Comparison of ENCODE assay signal across 11 cellular contexts in genomic region chr2:180707867-180708205, GRCh38.
DNase-seq lines count a peak whose midpoint lies in the region; ATAC-seq and TF ChIP-seq lines count a peak whose summit lies in the region.
"Had no signal": no experiment of that assay in that cellular context is flagged by ENCODE, and none has a peak within 500 bp of the region (broad histone marks: within the 10 kb centered on the region; RNA-seq: fewer than 3 reads in every experiment).

No MANE protein-coding gene starts in this region.

- H3K9ac ChIP-seq in colonic mucosa (ENCODE audit: low read depth in 2 of 2, low read length in 2 of 2): no peak overlapping the region

- TF ChIP-seq CTCF in colonic mucosa (IDR thresholded peaks at IDR 0.05) (no peak), transverse colon (IDR thresholded peaks at IDR 0.05) (no peak), mesothelial cell of epicardium (IDR thresholded peaks at IDR 0.05; ENCODE audit: unreplicated experiment) (no peak), left lung (IDR thresholded peaks at IDR 0.05) (no peak)

- H3K27me3 Mint-ChIP-seq in mesothelial cell of epicardium (ENCODE audit: low read depth): no peaks in the 10 kb centered on the region

- no peak for TF ChIP-seq EP300 in transverse colon (IDR thresholded peaks at IDR 0.05; ENCODE audit: low read depth)

- intact Hi-C loops in colonic mucosa (cut with DNase I): no loop called here
- intact Hi-C loops in transverse colon (cut with DNase I; ENCODE audit: low total_unique reads): no loop called here
- intact Hi-C loops in left lung (cut with DNase I): no loop called here

- in situ Hi-C loops in transverse colon (cut with MboI; ENCODE audit: low pct_ligation_motif_present in 1 of 4, low pct_unique_long_range_greater_than_20kb in 1 of 4, low sequenced_read_pairs in 3 of 4): no loop called here

- H3K36me3 ChIP-seq in colonic mucosa: no peaks in the 10 kb centered on the region
- H3K36me3 ChIP-seq in transverse colon: no peaks in the 10 kb centered on the region
- no peaks in the 10 kb centered on the region for H3K36me3 ChIP-seq in left lung

- H3K27me3 ChIP-seq in colonic mucosa (no peaks in the 10 kb centered on the region), transverse colon (no peaks in the 10 kb centered on the region), left lung (no peaks in the 10 kb centered on the region)

- TF ChIP-seq POLR2A in transverse colon (IDR thresholded peaks at IDR 0.05): no peak

- ATAC-seq in GM18858 (IDR thresholded peaks at IDR 0.05; ENCODE audit: unreplicated experiment) (no peak), left lung (no peak)

- H3K4me1 ChIP-seq in colonic mucosa (no peaks in the 10 kb centered on the region), transverse colon (peaks cover 0 to 13% (median 6%) of the 10 kb centered on the region in 4 donors), left lung (no peaks in the 10 kb centered on the region)

- no peak overlapping the region for H3K4me3 Mint-ChIP-seq in mesothelial cell of epicardium
- H3K4me3 Mint-ChIP-seq: activated T-helper 1 cell treated with anti-CD3 and anti-CD28 coated beads, Interleukin-12 subunit alpha, Interleukin-12 subunit beta, Interleukin-2, Interleukin-4 antibody, amounts not matched to agents 30 ng/mL and 10 ng/mL and 1 ng/mL, durations not matched to agents 14 hours and 24 hours and 36 hours had no signal

- peaks cover 8% of the 10 kb centered on the region for H3K4me1 Mint-ChIP-seq in mesothelial cell of epicardium

- no peak overlapping the region for H3K27ac ChIP-seq in colonic mucosa
- H3K27ac ChIP-seq in transverse colon: peak overlapping the region in 1 of 4 donors; percentile 46
- H3K27ac ChIP-seq in left lung: no peak overlapping the region

- H3K9me3 ChIP-seq in colonic mucosa (no peaks in the 10 kb centered on the region), transverse colon (no peaks in the 10 kb centered on the region), left lung (peaks cover 0 to 5% of the 10 kb centered on the region in 2 donors)

- H3K4me3 ChIP-seq in colonic mucosa (no peak overlapping the region), transverse colon (no peak overlapping the region), left lung (no peak overlapping the region)

- peak; percentile 67 for DNase-seq in DMS53 (lab: John Stamatoyannopoulos, UW)
- DNase-seq in DMS53 treated with DMSO at 0.1 percent for 48 hours (lab: John Stamatoyannopoulos, UW; ENCODE audit: unreplicated experiment): no peak
- DNase-seq in NCI-H524 (lab: John Stamatoyannopoulos, UW): peak; percentile 32 to 65
- DNase-seq in colonic mucosa: peak; percentile 22
- DNase-seq in transverse colon: peak; percentile 14
- DNase-seq in mesothelial cell of epicardium (ENCODE audit: low spot score in 2 of 2, unreplicated experiment in 2 of 2): no peak
- DNase-seq in left lung: no peak
- DNase-seq: 8988T, NCI-H526 treated with DMSO at 0.1 percent for 48 hours had no signal

- H3K27ac Mint-ChIP-seq in mesothelial cell of epicardium: no peak overlapping the region
- H3K27ac Mint-ChIP-seq: activated T-helper 1 cell treated with anti-CD3 and anti-CD28 coated beads, Interleukin-12 subunit alpha, Interleukin-12 subunit beta, Interleukin-2, Interleukin-4 antibody, amounts not matched to agents 30 ng/mL and 10 ng/mL and 1 ng/mL, durations not matched to agents 14 hours and 24 hours and 36 hours had no signal

- peaks cover 9% of the 10 kb centered on the region for H3K9me3 Mint-ChIP-seq in mesothelial cell of epicardium
- H3K9me3 Mint-ChIP-seq: activated T-helper 1 cell treated with anti-CD3 and anti-CD28 coated beads, Interleukin-12 subunit alpha, Interleukin-12 subunit beta, Interleukin-2, Interleukin-4 antibody, amounts not matched to agents 30 ng/mL and 10 ng/mL and 1 ng/mL, durations not matched to agents 14 hours and 24 hours and 36 hours had no signal

- peaks cover 1% of the 10 kb centered on the region for H3K36me3 Mint-ChIP-seq in mesothelial cell of epicardium

Comparison
In these comparisons a context has a peak if more than half of its experiments do, and no peak if none do; other contexts are left out.
1. DNase-seq: peak in DMS53 (single experiment), NCI-H524 (2 of 2), colonic mucosa (single experiment) and transverse colon (single experiment); none in DMS53 treated with DMSO at 0.1 percent for 48 hours (single experiment), mesothelial cell of epicardium (0 of 2) and left lung (0 of 2).